In genomic region chrX:71533514-71533849, GRCh38 we compare ENCODE assay signal across 8 cellular contexts. TPM values are rescaled to one million over a fixed set of nuclear protein-coding genes. Genes with fewer than 3 reads are reported as not detected.
DNase-seq lines count a peak whose midpoint lies in the region; ATAC-seq and TF ChIP-seq lines count a peak whose summit lies in the region.

No MANE protein-coding gene starts in this region.

- H3K36me3 ChIP-seq in iPS DF 6.9 (ENCODE audit: control insufficient read depth, insufficient read depth, low read length): no peaks in the 10 kb centered on the region; the same call in 1 of the 2 replicates

- peaks cover 32% of the 10 kb centered on the region for H3K36me3 Mint-ChIP-seq in activated T-helper 1 cell treated with anti-CD3 and anti-CD28 coated beads, Interleukin-12 subunit alpha, Interleukin-12 subunit beta, Interleukin-2, Interleukin-4 antibody, amounts not matched to agents 30 ng/mL and 10 ng/mL and 1 ng/mL, durations not matched to agents 14 hours and 24 hours and 36 hours (ENCODE audit: low read depth)
- peaks cover 24% of the 10 kb centered on the region for H3K36me3 Mint-ChIP-seq in stimulated activated memory B cell treated with anti-CD40 and anti-IgM and Interleukin-4, amounts not matched to agents 10 μg/mL and 1 μg/mL and 100 μg/mL, for 72 hours

- H3K9me3 ChIP-seq in iPS DF 6.9 (ENCODE audit: control insufficient read depth, insufficient read depth, low read length): no peaks in the 10 kb centered on the region

- DNase-seq in HL-60 (ENCODE audit: low read depth in 1 of 2, low spot score in 1 of 2) (no peak), iPS DF 6.9 (ENCODE audit: low read depth, low spot score) (no peak), iPS-NIHi11 (ENCODE audit: low spot score) (no peak), inferior parietal cortex (ENCODE audit: extremely low spot score) (no peak)
- DNase-seq in activated T-helper 1 cell treated with anti-CD3 and anti-CD28 coated beads, Interleukin-12 subunit alpha, Interleukin-12 subunit beta, Interleukin-2, Interleukin-4 antibody, amounts not matched to agents 30 ng/mL and 10 ng/mL and 1 ng/mL, durations not matched to agents 14 hours and 24 hours and 36 hours (ENCODE audit: low spot score): no peak

- peaks cover 4% of the 10 kb centered on the region for H3K9me3 Mint-ChIP-seq in activated T-helper 1 cell treated with anti-CD3 and anti-CD28 coated beads, Interleukin-12 subunit alpha, Interleukin-12 subunit beta, Interleukin-2, Interleukin-4 antibody, amounts not matched to agents 30 ng/mL and 10 ng/mL and 1 ng/mL, durations not matched to agents 14 hours and 24 hours and 36 hours
- no peaks in the 10 kb centered on the region for H3K9me3 Mint-ChIP-seq in stimulated activated memory B cell treated with anti-CD40 and anti-IgM and Interleukin-4, amounts not matched to agents 10 μg/mL and 1 μg/mL and 100 μg/mL, for 72 hours

- peak overlapping the region; percentile 100 for H3K27ac Mint-ChIP-seq in activated T-helper 1 cell treated with anti-CD3 and anti-CD28 coated beads, Interleukin-12 subunit alpha, Interleukin-12 subunit beta, Interleukin-2, Interleukin-4 antibody, amounts not matched to agents 30 ng/mL and 10 ng/mL and 1 ng/mL, durations not matched to agents 14 hours and 24 hours and 36 hours
- peak overlapping the region; percentile 97 for H3K27ac Mint-ChIP-seq in stimulated activated memory B cell treated with anti-CD40 and anti-IgM and Interleukin-4, amounts not matched to agents 10 μg/mL and 1 μg/mL and 100 μg/mL, for 72 hours

- no peaks in the 10 kb centered on the region for H3K27me3 Mint-ChIP-seq in activated T-helper 1 cell treated with anti-CD3 and anti-CD28 coated beads, Interleukin-12 subunit alpha, Interleukin-12 subunit beta, Interleukin-2, Interleukin-4 antibody, amounts not matched to agents 30 ng/mL and 10 ng/mL and 1 ng/mL, durations not matched to agents 14 hours and 24 hours and 36 hours (ENCODE audit: insufficient read depth)
- H3K27me3 Mint-ChIP-seq in stimulated activated memory B cell treated with anti-CD40 and anti-IgM and Interleukin-4, amounts not matched to agents 10 μg/mL and 1 μg/mL and 100 μg/mL, for 72 hours: no peaks in the 10 kb centered on the region

- H3K27ac ChIP-seq in HL-60 (replicated peaks) (peak overlapping the region; percentile 94), iPS DF 6.9 (ENCODE audit: low read length) (no peak overlapping the region)

- H3K4me3 Mint-ChIP-seq in activated T-helper 1 cell treated with anti-CD3 and anti-CD28 coated beads, Interleukin-12 subunit alpha, Interleukin-12 subunit beta, Interleukin-2, Interleukin-4 antibody, amounts not matched to agents 30 ng/mL and 10 ng/mL and 1 ng/mL, durations not matched to agents 14 hours and 24 hours and 36 hours: peak overlapping the region; percentile 95
- H3K4me3 Mint-ChIP-seq in stimulated activated memory B cell treated with anti-CD40 and anti-IgM and Interleukin-4, amounts not matched to agents 10 μg/mL and 1 μg/mL and 100 μg/mL, for 72 hours: peak overlapping the region; percentile 98

- peaks cover 31% of the 10 kb centered on the region for H3K4me1 Mint-ChIP-seq in activated T-helper 1 cell treated with anti-CD3 and anti-CD28 coated beads, Interleukin-12 subunit alpha, Interleukin-12 subunit beta, Interleukin-2, Interleukin-4 antibody, amounts not matched to agents 30 ng/mL and 10 ng/mL and 1 ng/mL, durations not matched to agents 14 hours and 24 hours and 36 hours (ENCODE audit: low read depth)
- H3K4me1 Mint-ChIP-seq in stimulated activated memory B cell treated with anti-CD40 and anti-IgM and Interleukin-4, amounts not matched to agents 10 μg/mL and 1 μg/mL and 100 μg/mL, for 72 hours: peaks cover 20% of the 10 kb centered on the region

- H3K27me3 ChIP-seq in HL-60 (ENCODE audit: insufficient read depth, poor library complexity, severe bottlenecking) (no peaks in the 10 kb centered on the region), iPS DF 6.9 (ENCODE audit: control insufficient read depth, insufficient read depth, low read length) (no peaks in the 10 kb centered on the region)

- H3K4me3 ChIP-seq in HL-60 (replicated peaks; ENCODE audit: insufficient read depth, low read length): peak overlapping the region; percentile 59
- H3K4me3 ChIP-seq in iPS DF 6.9 (ENCODE audit: low read length): peak overlapping the region; percentile 75

- intact Hi-C loops in activated T-helper 1 cell treated with anti-CD3 and anti-CD28 coated beads, Interleukin-12 subunit alpha, Interleukin-12 subunit beta, Interleukin-2, Interleukin-4 antibody, amounts not matched to agents 30 ng/mL and 10 ng/mL and 1 ng/mL, durations not matched to agents 14 hours and 24 hours and 36 hours (cut with micrococcal nuclease): loop anchor here (2.0 to 5.0 kb wide), 2 partner anchors 104 to 415 kb away; partner anchors contain the start of gene MED12

- no peak for ATAC-seq in stimulated activated memory B cell treated with anti-CD40 and anti-IgM and Interleukin-4, amounts not matched to agents 10 μg/mL and 1 μg/mL and 100 μg/mL, for 72 hours
- ATAC-seq in GM18502 (IDR thresholded peaks at IDR 0.05; ENCODE audit: poor library complexity, unreplicated experiment) (no peak), GM19467 (IDR thresholded peaks at IDR 0.05; ENCODE audit: unreplicated experiment) (no peak)

- no peak for TF ChIP-seq CTCF in HL-60 (IDR thresholded peaks at IDR 0.05; ENCODE audit: insufficient read depth, low read length)

- no CpG with 5 or more reads among the region's 12 CpGs for WGBS in iPS DF 6.9 (ENCODE audit: insufficient coverage, insufficient read length)

- H3K4me1 ChIP-seq in iPS DF 6.9 (ENCODE audit: control insufficient read depth, insufficient read depth, low read length): no peaks in the 10 kb centered on the region; the same call in 1 of the 2 replicates

RNA-seq across cellular contexts. Expression of gene OGT, which starts 0.6 kb away (rescaled TPM):
- 295 and 305 TPM in 2 replicates for total RNA-seq in activated T-helper 1 cell treated with anti-CD3 and anti-CD28 coated beads, Interleukin-12 subunit alpha, Interleukin-12 subunit beta, Interleukin-2, Interleukin-4 antibody, amounts not matched to agents 30 ng/mL and 10 ng/mL and 1 ng/mL, durations not matched to agents 14 hours and 24 hours and 36 hours

RNA-seq across cellular contexts. Expression of gene GCNA, which starts 44.8 kb away (rescaled TPM):
- total RNA-seq in activated T-helper 1 cell treated with anti-CD3 and anti-CD28 coated beads, Interleukin-12 subunit alpha, Interleukin-12 subunit beta, Interleukin-2, Interleukin-4 antibody, amounts not matched to agents 30 ng/mL and 10 ng/mL and 1 ng/mL, durations not matched to agents 14 hours and 24 hours and 36 hours: 4.3 and 4.8 TPM in 2 replicates
